In genomic region chr2:180980185-180980942, GRCh38 we compare ENCODE assay signal across 8 cellular contexts. TPM values are rescaled to one million over a fixed set of nuclear protein-coding genes. Genes with fewer than 3 reads are reported as not detected.
DNase-seq lines count a peak whose midpoint lies in the region; ATAC-seq and TF ChIP-seq lines count a peak whose summit lies in the region.

Gene UBE2E3 (plus strand): TSS chr2:180980605. CDS start chr2:180982043, 1,438 bp downstream.

- intact Hi-C loops in activated CD4-positive, alpha-beta memory T cell treated with anti-CD3 and anti-CD28 coated beads for 36 hours (cut with micrococcal nuclease), result loop anchor here (1.0 to 10.0 kb wide), 8 partner anchors 43 to 1737 kb away; partner anchors contain the start of genes CWC22, DNAJC10 and ITPRID2
- intact Hi-C loops in dorsolateral prefrontal cortex (cut with DNase I) (loop anchor here in 1 of 2 donors (5.0 to 10.0 kb wide), 2 partner anchors 856 to 912 kb away; partner anchors contain the start of gene ITPRID2), lower leg skin (cut with DNase I; ENCODE audit: low total_unique reads) (no loop called here)

- peak within 1 kb of the TSS; percentile 84 to 99 (median 96) for H3K27ac ChIP-seq in dorsolateral prefrontal cortex

- no peaks in the 10 kb centered on the region for H3K9me3 Mint-ChIP-seq in activated CD4-positive, alpha-beta memory T cell treated with anti-CD3 and anti-CD28 coated beads for 36 hours

- peaks cover 12% of the 10 kb centered on the region for H3K36me3 Mint-ChIP-seq in activated CD4-positive, alpha-beta memory T cell treated with anti-CD3 and anti-CD28 coated beads for 36 hours

- peak; percentile 47 for ATAC-seq in GM18870 (IDR thresholded peaks at IDR 0.05; ENCODE audit: unreplicated experiment)
- ATAC-seq in HG03108 (IDR thresholded peaks at IDR 0.05; ENCODE audit: unreplicated experiment), result peak; percentile 75

- H3K4me3 ChIP-seq in dorsolateral prefrontal cortex (peak within 1 kb of the TSS; percentile 66 to 95 (median 78)), lower leg skin (ENCODE audit: low read depth, poor library complexity, severe bottlenecking) (peak within 1 kb of the TSS; percentile 63)

- H3K4me1 Mint-ChIP-seq in activated CD4-positive, alpha-beta memory T cell treated with anti-CD3 and anti-CD28 coated beads for 36 hours (ENCODE audit: low read depth), result peaks cover 37% of the 10 kb centered on the region

- CTCF ChIA-PET in activated CD4-positive, alpha-beta memory T cell treated with anti-CD3 and anti-CD28 coated beads for 36 hours (lab: Charles Lee), result interaction anchor here (0.6 to 2.8 kb wide), 20 partner anchors 11 to 927 kb away, joined by 3 to 14 read pairs (median 4); no protein-coding TSS in a partner anchor

- no peak for TF ChIP-seq POLR2A in lower leg skin (IDR thresholded peaks at IDR 0.05)

- TF ChIP-seq CTCF in AG09319 (IDR thresholded peaks at IDR 0.05; ENCODE audit: low read depth, low read length) (peak; percentile 67), dorsolateral prefrontal cortex (IDR thresholded peaks at IDR 0.05 in 54 of 56, conservative IDR thresholded peaks at IDR 0.05 in 2 of 56; ENCODE audit: low read depth in 1 of 56, partially characterized antibody in 56 of 56) (peak in 55 of 56 donors; percentile 10 to 72 (median 51)), lower leg skin (IDR thresholded peaks at IDR 0.05) (no peak)

- WGBS in lower leg skin, 2 donors, result 0% methylated on average over 37 to 38 of the region's 99 CpGs

- H3K4me3 Mint-ChIP-seq in activated CD4-positive, alpha-beta memory T cell treated with anti-CD3 and anti-CD28 coated beads for 36 hours, result peak within 1 kb of the TSS; percentile 96

- DNase-seq in AG09319 (ENCODE audit: extremely low read depth, low read depth), result peak; percentile 60
- peak; percentile 18 for DNase-seq in NCI-H524 treated with DMSO at 0.1 percent for 48 hours (lab: John Stamatoyannopoulos, UW)
- DNase-seq in activated CD4-positive, alpha-beta memory T cell treated with anti-CD3 and anti-CD28 coated beads for 36 hours, result peak; percentile 88
- DNase-seq in dorsolateral prefrontal cortex, result peak; percentile 64 to 89 (median 74)
- peak; percentile 63 to 95 for DNase-seq in lower leg skin (ENCODE audit: low spot score in 2 of 2)
- peak; percentile 65 to 68 for DNase-seq in stimulated activated CD4-positive, alpha-beta T cell treated with anti-CD3 and anti-CD28 coated beads, Interleukin-4, amount 100 ng/mL, for 48 hours (ENCODE audit: low read depth in 2 of 2)

- POLR2A ChIA-PET in activated CD4-positive, alpha-beta memory T cell treated with anti-CD3 and anti-CD28 coated beads for 36 hours (lab: Charles Lee), result interaction anchor here (0.6 to 2.7 kb wide), 6 partner anchors 12 to 678 kb away, joined by 3 to 10 read pairs (median 3); no protein-coding TSS in a partner anchor

- peak within 1 kb of the TSS; percentile 87 for H3K27ac Mint-ChIP-seq in activated CD4-positive, alpha-beta memory T cell treated with anti-CD3 and anti-CD28 coated beads for 36 hours

- no peaks in the 10 kb centered on the region for H3K27me3 ChIP-seq in dorsolateral prefrontal cortex

- H3K27me3 Mint-ChIP-seq in activated CD4-positive, alpha-beta memory T cell treated with anti-CD3 and anti-CD28 coated beads for 36 hours, result no peaks in the 10 kb centered on the region

RNA-seq across cellular contexts. Expression of gene UBE2E3, which starts in this region (rescaled TPM):
- 10 to 100 TPM; 33.0 to 34.1 TPM for total RNA-seq in activated CD4-positive, alpha-beta memory T cell treated with anti-CD3 and anti-CD28 coated beads for 36 hours
- total RNA-seq in dorsolateral prefrontal cortex (100 to 1,000 TPM in 26 of 120 experiments, 10 to 100 TPM in 94; 57.4 to 131 (median 85.6) TPM), lower leg skin (10 to 100 TPM; 25.5 to 66.8 (median 60.3) TPM)

Comparison
In these comparisons a context has a peak if more than half of its experiments do, and no peak if none do; other contexts are left out.
1. Peak in every context shown above with its lines: DNase-seq, ATAC-seq, H3K4me3 ChIP-seq and H3K27ac ChIP-seq.
2. DNase-seq: peak in every context shown above with its lines; median percentile 88 in activated CD4-positive, alpha-beta memory T cell treated with anti-CD3 and anti-CD28 coated beads for 36 hours; 79 in lower leg skin; 74 in dorsolateral prefrontal cortex; 66 in stimulated activated CD4-positive, alpha-beta T cell treated with anti-CD3 and anti-CD28 coated beads, Interleukin-4, amount 100 ng/mL, for 48 hours; 60 in AG09319; 18 in NCI-H524 treated with DMSO at 0.1 percent for 48 hours.
3. CTCF ChIP-seq: peak in AG09319 (single experiment) and dorsolateral prefrontal cortex (55 of 56); none in lower leg skin (0 of 3).